ENCODE assay signal across 14 cellular contexts in the genomic region with DNA sequence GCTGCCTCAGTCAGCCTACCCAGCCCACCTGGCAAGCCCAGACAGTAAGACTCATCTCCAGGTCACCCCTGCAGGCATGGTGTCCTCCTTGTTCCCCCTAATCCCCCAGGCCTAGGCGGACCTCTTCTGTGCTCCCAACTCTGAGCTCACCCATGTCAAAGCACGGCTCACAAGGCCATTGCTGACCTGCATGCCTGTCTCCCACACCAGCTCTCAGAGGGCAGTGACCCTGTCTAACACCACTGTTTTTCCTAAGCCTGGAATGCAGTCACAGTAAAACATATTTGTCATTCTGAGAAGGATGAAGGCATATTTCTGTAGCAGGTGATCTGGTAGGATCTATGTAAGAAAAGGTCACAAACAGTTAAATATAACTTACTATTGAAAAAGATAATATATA.
DNase-seq lines count a peak whose midpoint lies in the region; ATAC-seq and TF ChIP-seq lines count a peak whose summit lies in the region.
"Had no signal": no experiment of that assay in that cellular context is flagged by ENCODE, and none has a peak within 500 bp of the region (broad histone marks: within the 10 kb centered on the region; RNA-seq: fewer than 3 reads in every experiment).

No MANE protein-coding gene starts in this region.

- peak overlapping the region; percentile 72 for H2BK120ac ChIP-seq in neuronal stem cell (ENCODE audit: low read depth, low read length)

- peak overlapping the region; percentile 33 for H2BK15ac ChIP-seq in neuronal stem cell (ENCODE audit: low read length)

- H3K27ac ChIP-seq in heart left ventricle: peak overlapping the region; percentile 24 to 90 (median 68)
- no peak overlapping the region for H3K27ac ChIP-seq in neuronal stem cell (replicated peaks; ENCODE audit: low read length)
- peak overlapping the region; percentile 90 to 96 for H3K27ac ChIP-seq in uterus
- H3K27ac ChIP-seq in psoas muscle: no peak overlapping the region
- H3K27ac ChIP-seq: KMS-11 had no signal

- ATAC-seq in heart left ventricle (no peak), left ventricle myocardium superior (no peak), psoas muscle (no peak)

- H3K4ac ChIP-seq in neuronal stem cell (ENCODE audit: low read length): no peak overlapping the region

- H3K18ac ChIP-seq in neuronal stem cell (ENCODE audit: low read length): peak overlapping the region; percentile 24

- H4K8ac ChIP-seq in neuronal stem cell (ENCODE audit: low read depth, low read length): no peak overlapping the region

- peak overlapping the region; percentile 59 for H2AK5ac ChIP-seq in neuronal stem cell (ENCODE audit: low read depth, low read length)

- intact Hi-C loops in heart left ventricle (cut with DNase I) (loop anchor here in 3 of 10 donors (2.0 to 5.0 kb wide), 3 partner anchors 34 to 43 kb away; no protein-coding TSS in a partner anchor), left ventricle myocardium superior (cut with micrococcal nuclease) (no loop called here), uterus (cut with DNase I; ENCODE audit: low total_unique reads) (loop anchor here (5.0 kb wide), 1 partner anchor 33 kb away; no protein-coding TSS in a partner anchor), lower leg skin (cut with DNase I; ENCODE audit: low total_unique reads) (no loop called here), psoas muscle (cut with DNase I) (no loop called here)

- peaks cover 2% of the 10 kb centered on the region for H3K79me1 ChIP-seq in neuronal stem cell (ENCODE audit: low read depth, low read length)

- TF ChIP-seq POLR2A in heart left ventricle (IDR thresholded peaks at IDR 0.05) (no peak), uterus (IDR thresholded peaks at IDR 0.05) (no peak), lower leg skin (IDR thresholded peaks at IDR 0.05) (no peak)

- H3K14ac ChIP-seq in neuronal stem cell (ENCODE audit: low read length): no peak overlapping the region

- H3K4me1 ChIP-seq in heart left ventricle (peaks cover 4 to 67% (median 45%) of the 10 kb centered on the region in 12 donors), neuronal stem cell (ENCODE audit: control insufficient read depth in 2 of 2, insufficient read depth in 1 of 2, low read depth in 1 of 2, low read length in 2 of 2) (peaks cover 29 to 37% of the 10 kb centered on the region in 2 donors), uterus (peaks cover 24 to 50% of the 10 kb centered on the region in 2 donors), psoas muscle (peaks cover 9% of the 10 kb centered on the region)

- no peak overlapping the region for H2BK12ac ChIP-seq in neuronal stem cell (ENCODE audit: low read length)

- H3K23ac ChIP-seq in neuronal stem cell (ENCODE audit: low read depth, low read length, poor library complexity): no peak overlapping the region

- H3K4me3 ChIP-seq in heart left ventricle: peak overlapping the region in 3 of 12 donors; percentile 1 to 58 (median 5)
- H3K4me3 ChIP-seq in neuronal stem cell (ENCODE audit: low read length in 2 of 2): no peak overlapping the region
- H3K4me3 ChIP-seq in uterus: peak overlapping the region; percentile 58 to 78
- H3K4me3 ChIP-seq in lower leg skin (ENCODE audit: low read depth, poor library complexity, severe bottlenecking): no peak overlapping the region
- H3K4me3 ChIP-seq in psoas muscle: no peak overlapping the region

- H2AFZ ChIP-seq in neuronal stem cell (ENCODE audit: low read length): peak overlapping the region; percentile 35

- TF ChIP-seq CTCF in heart left ventricle (IDR thresholded peaks at IDR 0.05) (no peak), uterus (IDR thresholded peaks at IDR 0.05) (no peak), lower leg skin (IDR thresholded peaks at IDR 0.05) (no peak), psoas muscle (IDR thresholded peaks at IDR 0.05) (no peak)

- H2BK5ac ChIP-seq in neuronal stem cell (ENCODE audit: low read length): no peak overlapping the region

- no peak overlapping the region for H3K9ac ChIP-seq in neuronal stem cell (ENCODE audit: low read depth, low read length, poor library complexity)
- H3K9ac ChIP-seq: KMS-11 had no signal

- no peak overlapping the region for H3K4me2 ChIP-seq in neuronal stem cell (ENCODE audit: insufficient read depth, low read length, poor library complexity, severe bottlenecking)
- H3K4me2 ChIP-seq: KMS-11 had no signal

- no peak for DNase-seq in heart left ventricle
- DNase-seq in left ventricle myocardium superior: no peak
- DNase-seq in foreskin melanocyte: peak; percentile 17
- no peak for DNase-seq in neuronal stem cell (ENCODE audit: low spot score)
- DNase-seq in uterus: no peak
- no peak for DNase-seq in lower leg skin (ENCODE audit: low spot score in 2 of 2)
- no peak for DNase-seq in psoas muscle
- no peak for DNase-seq in NCI-H2227 (lab: John Stamatoyannopoulos, UW; ENCODE audit: unreplicated experiment)
- DNase-seq: activated naive CD8-positive, alpha-beta T cell treated with anti-CD3 and anti-CD28 coated beads, Interleukin-2, amount 10 ng/mL, durations not matched to agents 7 days and 5 days; midbrain; NCI-H187 treated with DMSO at 0.1 percent for 48 hours; NCI-H774; substantia nigra had no signal

- 65 to 74% (median 67%) methylated on average over 2 of the region's 2 CpGs for WGBS in heart left ventricle, 4 donors
- WGBS in neuronal stem cell (ENCODE audit: extremely low coverage in 2 of 2, insufficient read length in 2 of 2, insufficient replicate concordance in 1 of 2), 2 donors: no CpG with 5 or more reads among the region's 2 CpGs
- 71 to 87% methylated on average over 2 of the region's 2 CpGs for WGBS in lower leg skin, 2 donors
- 68 to 70% (median 70%) methylated on average over 2 of the region's 2 CpGs for WGBS in psoas muscle, 3 donors

- H3K36me3 ChIP-seq in heart left ventricle: peaks cover 0 to 4% (median 0%) of the 10 kb centered on the region in 9 donors
- H3K36me3 ChIP-seq in neuronal stem cell (replicated peaks in 1 of 2; ENCODE audit: control insufficient read depth in 2 of 2, insufficient read depth in 2 of 2, low read length in 2 of 2): peaks cover 5 to 9% of the 10 kb centered on the region in 2 donors
- H3K36me3 ChIP-seq in uterus: no peaks in the 10 kb centered on the region
- no peaks in the 10 kb centered on the region for H3K36me3 ChIP-seq in psoas muscle (ENCODE audit: insufficient read depth in 1 of 2, low read depth in 1 of 2)

- no peak overlapping the region for H4K91ac ChIP-seq in neuronal stem cell (ENCODE audit: low read depth, low read length, poor library complexity)

- H3K27me3 ChIP-seq in heart left ventricle (no peaks in the 10 kb centered on the region), neuronal stem cell (ENCODE audit: control insufficient read depth in 3 of 3, insufficient read depth in 3 of 3, low read depth in 1 of 3, low read length in 3 of 3) (no peaks in the 10 kb centered on the region), uterus (no peaks in the 10 kb centered on the region), psoas muscle (ENCODE audit: insufficient read depth in 3 of 3, low read length in 2 of 3) (no peaks in the 10 kb centered on the region)

- H3K9me3 ChIP-seq in heart left ventricle: no peaks in the 10 kb centered on the region
- no peaks in the 10 kb centered on the region for H3K9me3 ChIP-seq in neuronal stem cell (replicated peaks in 1 of 2; ENCODE audit: control insufficient read depth in 2 of 2, insufficient read depth in 1 of 2, low read depth in 1 of 2, low read length in 2 of 2)
- no peaks in the 10 kb centered on the region for H3K9me3 ChIP-seq in uterus
- H3K9me3 ChIP-seq in psoas muscle: no peaks in the 10 kb centered on the region

Comparison
In these comparisons a context has a peak if more than half of its experiments do, and no peak if none do; other contexts are left out.
1. H3K27ac ChIP-seq: peak in heart left ventricle (12 of 12) and uterus (2 of 2); none in neuronal stem cell (single experiment) and psoas muscle (single experiment).
2. H3K4me3 ChIP-seq: peak in uterus (2 of 2); none in neuronal stem cell (0 of 2), lower leg skin (single experiment) and psoas muscle (single experiment).